In genomic region chr5:157994906-157995519, GRCh38 we compare ENCODE assay signal across 8 cellular contexts.
DNase-seq lines count a peak whose midpoint lies in the region; ATAC-seq and TF ChIP-seq lines count a peak whose summit lies in the region.

No MANE protein-coding gene starts in this region.

- TF ChIP-seq CTCF in HL-60 (IDR thresholded peaks at IDR 0.05; ENCODE audit: insufficient read depth, low read length) = peak; percentile 67
- peak; percentile 24 to 78 (median 64) for TF ChIP-seq CTCF in Peyer's patch (IDR thresholded peaks at IDR 0.05)
- TF ChIP-seq CTCF in foreskin keratinocyte (conservative IDR thresholded peaks at IDR 0.05) = peak; percentile 86

- ATAC-seq in GM19351 (IDR thresholded peaks at IDR 0.05; ENCODE audit: unreplicated experiment) = peak; percentile 85
- peak; percentile 88 for ATAC-seq in foreskin keratinocyte

- no peaks in the 10 kb centered on the region for H3K9me3 ChIP-seq in Peyer's patch

- H3K27me3 ChIP-seq in HL-60 (ENCODE audit: insufficient read depth, poor library complexity, severe bottlenecking) (no peaks in the 10 kb centered on the region), Peyer's patch (no peaks in the 10 kb centered on the region), foreskin keratinocyte (no peaks in the 10 kb centered on the region)

- H3K27ac ChIP-seq in HL-60 (replicated peaks) (no peak overlapping the region), Peyer's patch (no peak overlapping the region), foreskin keratinocyte (no peak overlapping the region)

- H3K36me3 ChIP-seq in Peyer's patch = no peaks in the 10 kb centered on the region

- DNase-seq in CD1c-positive myeloid dendritic cell (ENCODE audit: extremely low spot score) = peak; percentile 49
- peak in 1 of 2 experiments; percentile 52 for DNase-seq in HL-60 (ENCODE audit: low read depth in 1 of 2, low spot score in 1 of 2)
- peak; percentile 40 to 77 (median 73) for DNase-seq in Peyer's patch
- peak; percentile 14 for DNase-seq in activated effector memory CD4-positive, alpha-beta T cell treated with Interleukin-2 at 50 U/mL for 16 hours
- DNase-seq in foreskin keratinocyte = peak in 1 of 2 donors; percentile 61
- peak; percentile 2 for DNase-seq in occipital lobe (lab: John Stamatoyannopoulos, UW)
- DNase-seq in ureter (ENCODE audit: low spot score) = peak; percentile 82

- H3K4me1 ChIP-seq in Peyer's patch = peaks cover 0 to 6% (median 0%) of the 10 kb centered on the region in 4 donors
- H3K4me1 ChIP-seq in foreskin keratinocyte = no peaks in the 10 kb centered on the region

- H3K4me3 ChIP-seq in HL-60 (replicated peaks; ENCODE audit: insufficient read depth, low read length) (no peak overlapping the region), Peyer's patch (no peak overlapping the region)

- peak in 1 of 2 donors; percentile 11 for TF ChIP-seq POLR2A in Peyer's patch (IDR thresholded peaks at IDR 0.05)
